In the genomic region with DNA sequence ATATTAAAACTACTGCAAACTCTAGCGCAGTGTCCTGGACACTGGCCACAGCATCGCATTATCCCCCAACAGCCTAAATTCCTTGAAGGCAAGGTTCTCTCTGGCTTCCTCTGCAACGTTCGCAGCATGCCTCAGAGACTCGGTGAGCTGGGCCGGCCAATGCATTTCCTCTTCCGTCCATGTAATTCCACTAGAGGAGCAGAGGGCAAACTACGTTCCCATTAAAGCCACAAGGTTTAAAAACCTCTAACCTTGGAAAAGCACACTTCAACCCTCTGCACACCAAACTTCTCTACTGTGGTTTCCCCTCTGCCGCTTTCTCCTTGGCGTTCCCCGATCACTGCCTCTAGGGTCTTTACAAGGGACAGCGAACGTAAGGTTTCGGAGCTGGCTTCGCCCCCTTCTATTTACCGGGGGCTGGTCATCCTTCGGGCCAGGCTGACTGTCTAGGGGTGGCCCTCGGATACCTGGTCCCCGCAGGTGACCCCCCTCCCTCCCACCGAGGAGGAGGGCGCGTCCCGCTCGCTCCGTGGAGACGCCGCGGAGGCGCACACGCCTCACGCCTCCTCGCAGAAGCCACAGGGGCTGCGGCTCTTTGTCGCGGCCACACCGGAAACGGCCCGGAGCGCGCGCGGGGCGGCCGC, we compare ENCODE assay signal across 8 cellular contexts. TPM values are rescaled to one million over a fixed set of nuclear protein-coding genes. Genes with fewer than 3 reads are reported as not detected.
DNase-seq lines count a peak whose midpoint lies in the region; ATAC-seq, FAIRE-seq and TF ChIP-seq lines count a peak whose summit lies in the region.

No MANE protein-coding gene starts in this region.

- peak; percentile 56 for ATAC-seq in GM19467 (IDR thresholded peaks at IDR 0.05; ENCODE audit: unreplicated experiment)
- peak; percentile 45 for ATAC-seq in HG03469 (IDR thresholded peaks at IDR 0.05; ENCODE audit: unreplicated experiment)

- H3K4me3 ChIP-seq in cardiac fibroblast (replicated peaks in 1 of 2; ENCODE audit: low read depth in 2 of 2, low read length in 2 of 2) = peak overlapping the region; percentile 71 to 89

- TF ChIP-seq CTCF in cardiac fibroblast (IDR thresholded peaks at IDR 0.05; ENCODE audit: low read depth, low read length) = no peak

- peak; percentile 35 for FAIRE-seq in RCC 7860 (lab: Jason Lieb, UNC)

- DNase-seq in Daoy (ENCODE audit: low read depth) (peak; percentile 55), RCC 7860 (ENCODE audit: low spot score) (peak; percentile 63), cardiac fibroblast (ENCODE audit: low read depth in 2 of 2) (peak; percentile 54 to 60), kidney tubule cell (ENCODE audit: low spot score) (peak; percentile 82), 8988T (no peak)
- DNase-seq in stimulated activated CD4-positive, alpha-beta T cell treated with anti-CD3 and anti-CD28 coated beads, Interleukin-4, amount 100 ng/mL, for 1 hour = peak; percentile 4

RNA-seq across cellular contexts. Expression of a gene that starts 0.5 kb away (rescaled TPM):
- total RNA-seq in Daoy (2014; rRNA removed; shearing (Covaris generic)) = 38.8 and 42.4 TPM in 2 replicates
